ENCODE assay signal across 8 cellular contexts in the genomic region with DNA sequence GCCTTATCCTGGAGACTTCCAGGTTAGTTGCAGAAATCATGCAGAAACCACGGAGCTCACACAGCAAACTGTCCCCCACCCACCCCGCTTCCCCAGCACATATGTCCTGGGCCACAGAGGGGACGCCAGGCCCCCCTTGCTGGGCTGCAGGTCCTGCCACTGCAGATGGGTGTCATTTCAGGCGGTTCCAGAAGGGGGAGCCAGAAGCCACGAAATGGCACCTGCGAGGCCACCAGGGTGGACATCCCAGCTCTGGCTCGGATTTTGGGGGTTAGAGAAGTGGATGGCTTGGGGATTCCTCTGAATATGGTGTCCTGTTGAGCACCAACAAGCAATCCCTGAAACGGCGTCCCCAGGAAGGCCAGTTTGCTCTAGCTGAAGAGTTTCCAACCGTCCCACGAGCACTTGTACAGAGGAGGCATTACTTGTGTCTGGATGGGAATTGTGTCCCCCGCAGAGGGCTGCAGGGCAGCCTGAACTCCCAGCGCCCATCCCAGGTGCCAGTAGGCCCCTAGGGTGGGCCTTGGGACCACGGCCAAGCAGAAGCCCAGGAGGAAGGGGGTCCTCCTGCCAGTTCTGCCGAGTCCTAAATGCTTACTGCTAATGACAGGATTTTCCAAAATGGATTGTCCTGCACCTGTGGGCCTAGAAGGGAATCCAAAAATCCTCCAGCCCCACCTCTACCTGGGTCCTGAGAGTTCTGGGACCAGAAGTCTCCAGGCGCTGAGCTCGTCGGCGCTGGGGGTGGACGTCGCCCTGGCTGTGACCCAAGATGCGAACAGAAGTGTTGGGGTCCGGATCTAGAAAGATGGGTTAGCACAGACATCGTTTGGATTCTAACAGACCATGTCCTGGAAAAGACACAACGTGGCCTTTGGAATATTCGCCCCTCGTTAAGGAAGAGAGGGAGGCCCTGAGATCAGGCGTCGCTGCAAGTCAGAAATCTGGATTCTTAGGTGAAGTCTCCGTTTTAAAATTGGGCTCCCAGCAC. TPM values are rescaled to one million over a fixed set of nuclear protein-coding genes. Genes with fewer than 3 reads are reported as not detected.
DNase-seq lines count a peak whose midpoint lies in the region; ATAC-seq and TF ChIP-seq lines count a peak whose summit lies in the region.

No MANE protein-coding gene starts in this region.

- H3K4me3 Mint-ChIP-seq in Calu3 (ENCODE audit: low read depth, unreplicated experiment): no peak overlapping the region
- H3K4me3 Mint-ChIP-seq in activated T-helper 17 cell treated with anti-CD3 and anti-CD28 coated beads, Interleukin-2, amount 50 U/mL, for 72 hours: no peak overlapping the region

- no peaks in the 10 kb centered on the region for H4K20me1 ChIP-seq in OCI-LY3 (ENCODE audit: insufficient read depth, low read length)

- H3K27me3 ChIP-seq in OCI-LY3 (ENCODE audit: low read depth, low read length) (no peaks in the 10 kb centered on the region), gastroesophageal sphincter (no peaks in the 10 kb centered on the region), parathyroid adenoma (ENCODE audit: control insufficient read depth, insufficient read depth, low read length) (no peaks in the 10 kb centered on the region)

- peaks cover 17% of the 10 kb centered on the region for H3K27me3 Mint-ChIP-seq in Calu3 (ENCODE audit: unreplicated experiment)
- no peaks in the 10 kb centered on the region for H3K27me3 Mint-ChIP-seq in activated T-helper 17 cell treated with anti-CD3 and anti-CD28 coated beads, Interleukin-2, amount 50 U/mL, for 72 hours

- H3K4me3 ChIP-seq in OCI-LY3 (ENCODE audit: low read length): no peak overlapping the region
- no peak overlapping the region for H3K4me3 ChIP-seq in gastroesophageal sphincter
- no peak overlapping the region for H3K4me3 ChIP-seq in parathyroid adenoma (ENCODE audit: low read depth, low read length)

- H3K9me3 Mint-ChIP-seq in Calu3 (ENCODE audit: low read depth, unreplicated experiment): no peaks in the 10 kb centered on the region
- H3K9me3 Mint-ChIP-seq in activated T-helper 17 cell treated with anti-CD3 and anti-CD28 coated beads, Interleukin-2, amount 50 U/mL, for 72 hours: no peaks in the 10 kb centered on the region

- H3K9ac ChIP-seq in OCI-LY3 (ENCODE audit: low read length): no peak overlapping the region
- no peak overlapping the region for H3K9ac ChIP-seq in parathyroid adenoma

- CTCF ChIA-PET in Calu3 (lab: Charles Lee): interaction anchor here (0.5 kb wide), 1 partner anchor 54 kb away, joined by 6 read pairs; no protein-coding TSS in a partner anchor

- DNase-seq in Calu3: peak; percentile 68
- DNase-seq in NCI-H2029 (lab: John Stamatoyannopoulos, UW): no peak

- no TSS peak for BruUV-seq in Calu3 (replicated peaks; lab: Mats Ljungman, UMichigan)

- H3K79me2 ChIP-seq in OCI-LY3 (ENCODE audit: low read length) (no peaks in the 10 kb centered on the region), parathyroid adenoma (no peaks in the 10 kb centered on the region)

- H3K27ac Mint-ChIP-seq in Calu3 (ENCODE audit: unreplicated experiment): no peak overlapping the region
- no peak overlapping the region for H3K27ac Mint-ChIP-seq in activated T-helper 17 cell treated with anti-CD3 and anti-CD28 coated beads, Interleukin-2, amount 50 U/mL, for 72 hours

- H2AFZ ChIP-seq in OCI-LY3 (ENCODE audit: low read depth, low read length) (no peak overlapping the region), parathyroid adenoma (no peak overlapping the region)

- peaks cover 10% of the 10 kb centered on the region for H3K4me1 Mint-ChIP-seq in Calu3 (ENCODE audit: low read depth, unreplicated experiment)
- peaks cover 12% of the 10 kb centered on the region for H3K4me1 Mint-ChIP-seq in activated T-helper 17 cell treated with anti-CD3 and anti-CD28 coated beads, Interleukin-2, amount 50 U/mL, for 72 hours

- peak; percentile 43 for ATAC-seq in GM21723 (IDR thresholded peaks at IDR 0.05; ENCODE audit: unreplicated experiment)
- peak; percentile 47 for ATAC-seq in activated T-helper 17 cell treated with anti-CD3 and anti-CD28 coated beads, Interleukin-2, amount 50 U/mL, for 72 hours (replicated peaks)
- no peak for ATAC-seq in gastroesophageal sphincter
- ATAC-seq in GM18519 (IDR thresholded peaks at IDR 0.05; ENCODE audit: low FRiP score, unreplicated experiment): no peak

- 65 to 71% methylated on average over 7 to 13 of the region's 30 CpGs for WGBS in gastroesophageal sphincter (ENCODE audit: low coverage in 1 of 2), 2 donors

- H3K36me3 ChIP-seq in OCI-LY3 (replicated peaks; ENCODE audit: low read depth, low read length) (peaks cover 19% of the 10 kb centered on the region), gastroesophageal sphincter (peaks cover 0 to 23% of the 10 kb centered on the region in 2 donors), parathyroid adenoma (ENCODE audit: control insufficient read depth, insufficient read depth, low read length) (no peaks in the 10 kb centered on the region)

- peaks cover 19% of the 10 kb centered on the region for H3K36me3 Mint-ChIP-seq in Calu3 (ENCODE audit: insufficient read depth, unreplicated experiment)
- peaks cover 21% of the 10 kb centered on the region for H3K36me3 Mint-ChIP-seq in activated T-helper 17 cell treated with anti-CD3 and anti-CD28 coated beads, Interleukin-2, amount 50 U/mL, for 72 hours (ENCODE audit: low read depth)

- no peak overlapping the region for H3K27ac ChIP-seq in OCI-LY3 (ENCODE audit: low read length)
- H3K27ac ChIP-seq in gastroesophageal sphincter: no peak overlapping the region
- no peak overlapping the region for H3K27ac ChIP-seq in parathyroid adenoma

- H3K4me2 ChIP-seq in OCI-LY3 (ENCODE audit: low read length) (peak overlapping the region; percentile 23; the same call in 1 of the 2 replicates), parathyroid adenoma (ENCODE audit: low read length) (no peak overlapping the region)

- H3K4me1 ChIP-seq in OCI-LY3 (ENCODE audit: low read length) (peaks cover 62% of the 10 kb centered on the region), gastroesophageal sphincter (peaks cover 0 to 29% (median 4%) of the 10 kb centered on the region in 3 donors), parathyroid adenoma (no peaks in the 10 kb centered on the region)

- H3K9me3 ChIP-seq in OCI-LY3 (ENCODE audit: insufficient read depth, low read length): no peaks in the 10 kb centered on the region
- H3K9me3 ChIP-seq in gastroesophageal sphincter: no peaks in the 10 kb centered on the region
- H3K9me3 ChIP-seq in parathyroid adenoma (ENCODE audit: control insufficient read depth, low read length): no peaks in the 10 kb centered on the region

- TF ChIP-seq CTCF in Calu3 (IDR thresholded peaks at IDR 0.05; ENCODE audit: unreplicated experiment): peak; percentile 67
- peak; percentile 100 for TF ChIP-seq CTCF in OCI-LY3 (IDR thresholded peaks at IDR 0.05; ENCODE audit: low read depth, low read length)
- TF ChIP-seq CTCF in gastroesophageal sphincter (IDR thresholded peaks at IDR 0.05): peak in 3 of 4 experiments; percentile 75 to 94 (median 87)
- peak; percentile 79 for TF ChIP-seq CTCF in parathyroid adenoma (IDR thresholded peaks at IDR 0.05)

- no peak for TF ChIP-seq EP300 in gastroesophageal sphincter (IDR thresholded peaks at IDR 0.05)

- no peak for TF ChIP-seq POLR2A in gastroesophageal sphincter (IDR thresholded peaks at IDR 0.05)

- intact Hi-C loops in Calu3 (cut with micrococcal nuclease; ENCODE audit: unreplicated experiment): loop anchor here (1.0 to 2.0 kb wide), 2 partner anchors 148 to 263 kb away; no protein-coding TSS in a partner anchor

RNA-seq across cellular contexts. Expression of a gene that starts 14.6 kb away (rescaled TPM):
- 2.8 and 5.9 TPM in 2 replicates for total RNA-seq in Calu3 (2022)
- total RNA-seq in activated T-helper 17 cell treated with anti-CD3 and anti-CD28 coated beads, Interleukin-2, amount 50 U/mL, for 72 hours: 10 to 100 TPM; 20.3 to 79.3 TPM
- total RNA-seq in gastroesophageal sphincter: 10 to 100 TPM; 13.1 to 21.3 (median 16.2) TPM

Comparison
In these comparisons a context has a peak if more than half of its experiments do, and no peak if none do; other contexts are left out.
1. ATAC-seq: peak in GM21723 (single experiment) and activated T-helper 17 cell treated with anti-CD3 and anti-CD28 coated beads, Interleukin-2, amount 50 U/mL, for 72 hours (single experiment); none in gastroesophageal sphincter (single experiment) and GM18519 (single experiment).
2. Peak in every context shown above with its lines, with median percentiles within 50 percentile points of each other: CTCF ChIP-seq.